Comparison of ENCODE assay signal across 8 cellular contexts in the genomic region with DNA sequence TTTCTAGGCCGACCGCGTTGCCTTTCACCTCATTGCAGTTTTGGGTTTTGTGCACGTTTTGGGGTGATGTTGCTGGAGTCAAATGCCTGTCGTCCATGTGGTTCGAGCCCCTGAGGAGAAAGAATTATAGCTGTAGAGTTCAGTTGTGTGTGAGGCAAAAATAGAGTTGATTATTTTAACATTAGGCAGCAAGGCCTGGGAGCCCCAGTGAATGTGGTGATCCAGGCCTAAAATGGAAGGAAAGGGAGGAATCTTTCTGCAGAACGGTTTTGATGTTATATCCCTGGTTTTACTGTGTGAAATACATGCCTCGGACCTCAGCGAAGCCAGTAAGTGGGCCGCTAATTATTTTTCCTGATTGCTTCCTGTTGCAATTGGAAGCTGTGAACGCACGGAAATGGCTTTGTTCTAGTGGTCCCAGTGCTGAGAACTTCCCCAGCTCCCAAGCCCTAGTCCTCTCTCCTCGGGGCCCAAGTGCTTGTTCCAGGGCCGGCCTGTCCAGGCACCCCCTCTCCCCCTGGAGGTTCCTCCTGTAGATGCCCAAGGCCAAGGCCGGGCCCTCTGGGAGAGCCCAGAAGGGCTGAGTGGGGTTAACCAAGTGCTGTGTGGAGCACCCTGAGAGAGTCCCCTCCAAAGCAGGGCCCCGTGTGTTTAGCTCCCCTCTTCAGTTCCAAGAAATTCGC. TPM values are rescaled to one million over a fixed set of nuclear protein-coding genes. Genes with fewer than 3 reads are reported as not detected.
DNase-seq lines count a peak whose midpoint lies in the region; TF ChIP-seq lines count a peak whose summit lies in the region.

No MANE protein-coding gene starts in this region.

- peak; percentile 79 for DNase-seq in DMS53 treated with DMSO at 0.1 percent for 48 hours (lab: John Stamatoyannopoulos, UW; ENCODE audit: unreplicated experiment)
- no peak for DNase-seq in epithelial cell of proximal tubule (ENCODE audit: low read depth)
- DNase-seq in osteocyte (ENCODE audit: extremely low spot score, unreplicated experiment) = no peak
- DNase-seq in mesenteric fat pad (ENCODE audit: low spot score) = no peak
- DNase-seq in CD1c-positive myeloid dendritic cell (ENCODE audit: extremely low spot score) = no peak
- no peak for DNase-seq in superior temporal gyrus (ENCODE audit: extremely low spot score)
- no peak for DNase-seq in COR-L47 (lab: John Stamatoyannopoulos, UW)

- TF ChIP-seq CTCF in OCI-LY3 (IDR thresholded peaks at IDR 0.05; ENCODE audit: low read depth, low read length) (no peak), epithelial cell of proximal tubule (conservative IDR thresholded peaks at IDR 0.05; ENCODE audit: low read depth, low read length) (no peak), osteocyte (IDR thresholded peaks at IDR 0.05) (no peak)

- peaks cover 54% of the 10 kb centered on the region for H3K79me2 ChIP-seq in OCI-LY3 (ENCODE audit: low read length)

- H3K4me1 ChIP-seq in OCI-LY3 (ENCODE audit: low read length) = peaks cover 21% of the 10 kb centered on the region

- no peaks in the 10 kb centered on the region for H3K9me3 ChIP-seq in OCI-LY3 (ENCODE audit: insufficient read depth, low read length)

- peak overlapping the region; percentile 80 for H3K4me2 ChIP-seq in OCI-LY3 (ENCODE audit: low read length)

- H2AFZ ChIP-seq in OCI-LY3 (ENCODE audit: low read depth, low read length) = no peak overlapping the region

- H3K27ac Mint-ChIP-seq in osteocyte (ENCODE audit: unreplicated experiment) = peak overlapping the region; percentile 94

- H3K36me3 Mint-ChIP-seq in osteocyte (ENCODE audit: unreplicated experiment) = no peaks in the 10 kb centered on the region

- H3K4me3 ChIP-seq in OCI-LY3 (ENCODE audit: low read length) (peak overlapping the region; percentile 91), epithelial cell of proximal tubule (ENCODE audit: low read depth, low read length) (peak overlapping the region; percentile 67)

- H3K9ac ChIP-seq in OCI-LY3 (ENCODE audit: low read length) = peak overlapping the region; percentile 87

- H3K4me1 Mint-ChIP-seq in osteocyte (ENCODE audit: unreplicated experiment) = peaks cover 61% of the 10 kb centered on the region

- H3K27me3 Mint-ChIP-seq in osteocyte (ENCODE audit: unreplicated experiment) = no peaks in the 10 kb centered on the region

- peaks cover 26% of the 10 kb centered on the region for H4K20me1 ChIP-seq in OCI-LY3 (ENCODE audit: insufficient read depth, low read length)

- no peaks in the 10 kb centered on the region for H3K9me3 Mint-ChIP-seq in osteocyte (ENCODE audit: unreplicated experiment)

- no peaks in the 10 kb centered on the region for H3K36me3 ChIP-seq in OCI-LY3 (replicated peaks; ENCODE audit: low read depth, low read length)

- no peak overlapping the region for H3K27ac ChIP-seq in OCI-LY3 (ENCODE audit: low read length)

- peak overlapping the region; percentile 91 for H3K4me3 Mint-ChIP-seq in osteocyte (ENCODE audit: unreplicated experiment)

- H3K27me3 ChIP-seq in OCI-LY3 (ENCODE audit: low read depth, low read length) = no peaks in the 10 kb centered on the region

RNA-seq across cellular contexts. Expression of a gene that starts 2.0 kb away (rescaled TPM):
- total RNA-seq in epithelial cell of proximal tubule (22.4 and 31.4 TPM in 2 replicates), osteocyte (162 and 179 TPM in 2 replicates), mesenteric fat pad (59.9 TPM)

RNA-seq across cellular contexts. Expression of a gene that starts 42.6 kb away (rescaled TPM):
- total RNA-seq in epithelial cell of proximal tubule (46.4 and 77.3 TPM in 2 replicates), osteocyte (70.1 and 80.9 TPM in 2 replicates), mesenteric fat pad (50.9 TPM)
